In the genomic region with DNA sequence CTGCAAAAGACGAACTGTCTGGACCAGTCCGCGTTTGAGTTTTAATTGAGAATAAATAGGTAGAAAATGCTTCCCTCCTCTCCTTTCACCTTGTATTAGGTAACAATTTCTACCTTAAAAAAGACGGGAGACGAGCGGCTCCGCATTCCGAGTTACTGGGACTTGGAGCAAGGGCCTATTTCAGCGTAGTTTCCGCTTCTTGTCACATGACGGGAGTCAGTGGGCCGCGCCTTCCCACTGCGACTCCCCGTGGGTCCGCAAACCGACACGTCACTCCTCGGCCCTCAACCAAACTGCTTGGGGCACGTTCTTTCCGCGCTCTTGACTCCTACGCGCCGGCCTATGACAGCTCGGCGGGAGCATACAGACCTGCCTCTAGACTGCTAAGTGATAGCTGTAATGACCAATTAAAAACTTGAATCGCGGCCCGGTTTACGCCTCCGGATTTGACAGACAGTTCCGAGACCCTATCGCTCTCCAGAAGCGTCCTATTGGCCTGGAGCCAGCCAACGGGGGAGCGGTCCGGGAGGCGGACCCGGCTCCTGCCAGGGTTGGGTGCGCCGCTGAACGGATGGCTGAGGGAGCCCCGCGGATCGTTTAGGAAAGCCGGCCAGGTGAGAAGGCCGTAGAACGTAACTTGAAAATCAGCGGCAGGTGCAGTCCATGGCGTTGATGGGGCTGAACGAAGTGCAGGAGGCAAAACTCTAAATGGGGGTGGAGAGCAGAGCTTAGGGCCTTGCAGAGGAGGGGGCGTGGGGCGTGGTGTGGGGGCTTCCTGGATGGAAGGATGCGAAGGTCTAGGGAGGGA, we compare ENCODE assay signal across 1 cellular context.
TF ChIP-seq lines count a peak whose summit lies in the region.

A gene (plus strand): TSS at position 548 of the 808 bp plus-strand sequence. CDS start 3,064 bp downstream, outside the sequence.

TF ChIP-seq in K562, 482 proteins besides CTCF, POLR2A, EP300 and RAD21 (continued from another document and continues in another):
- TF ChIP-seq, protein P1, sequence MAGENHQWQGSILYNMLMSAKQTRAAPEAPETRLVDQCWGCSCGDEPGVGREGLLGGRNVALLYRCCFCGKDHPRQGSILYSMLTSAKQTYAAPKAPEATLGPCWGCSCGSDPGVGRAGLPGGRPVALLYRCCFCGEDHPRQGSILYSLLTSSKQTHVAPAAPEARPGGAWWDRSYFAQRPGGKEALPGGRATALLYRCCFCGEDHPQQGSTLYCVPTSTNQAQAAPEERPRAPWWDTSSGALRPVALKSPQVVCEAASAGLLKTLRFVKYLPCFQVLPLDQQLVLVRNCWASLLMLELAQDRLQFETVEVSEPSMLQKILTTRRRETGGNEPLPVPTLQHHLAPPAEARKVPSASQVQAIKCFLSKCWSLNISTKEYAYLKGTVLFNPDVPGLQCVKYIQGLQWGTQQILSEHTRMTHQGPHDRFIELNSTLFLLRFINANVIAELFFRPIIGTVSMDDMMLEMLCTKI (IDR thresholded peaks at IDR 0.05; ENCODE audit: partially characterized antibody), result no peak
- TF ChIP-seq TBP (optimal IDR thresholded peaks at IDR 0.05; ENCODE audit: low read depth, low read length), result peak; percentile 78
- no peak for TF ChIP-seq HNRNPH1 (optimal IDR thresholded peaks at IDR 0.05; ENCODE audit: low read depth, low read length)
- TF ChIP-seq MTA1 (IDR thresholded peaks at IDR 0.05; ENCODE audit: borderline replicate concordance), result peak; percentile 92
- TF ChIP-seq CXXC5 (CRISPR knock-in tag; IDR thresholded peaks at IDR 0.05), result peak; percentile 96
- TF ChIP-seq, protein P2, sequence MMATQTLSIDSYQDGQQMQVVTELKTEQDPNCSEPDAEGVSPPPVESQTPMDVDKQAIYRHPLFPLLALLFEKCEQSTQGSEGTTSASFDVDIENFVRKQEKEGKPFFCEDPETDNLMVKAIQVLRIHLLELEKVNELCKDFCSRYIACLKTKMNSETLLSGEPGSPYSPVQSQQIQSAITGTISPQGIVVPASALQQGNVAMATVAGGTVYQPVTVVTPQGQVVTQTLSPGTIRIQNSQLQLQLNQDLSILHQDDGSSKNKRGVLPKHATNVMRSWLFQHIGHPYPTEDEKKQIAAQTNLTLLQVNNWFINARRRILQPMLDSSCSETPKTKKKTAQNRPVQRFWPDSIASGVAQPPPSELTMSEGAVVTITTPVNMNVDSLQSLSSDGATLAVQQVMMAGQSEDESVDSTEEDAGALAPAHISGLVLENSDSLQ (IDR thresholded peaks at IDR 0.05), result peak; percentile 100
- no peak for TF ChIP-seq KDM1A (IDR thresholded peaks at IDR 0.05)
- TF ChIP-seq, protein P3, sequence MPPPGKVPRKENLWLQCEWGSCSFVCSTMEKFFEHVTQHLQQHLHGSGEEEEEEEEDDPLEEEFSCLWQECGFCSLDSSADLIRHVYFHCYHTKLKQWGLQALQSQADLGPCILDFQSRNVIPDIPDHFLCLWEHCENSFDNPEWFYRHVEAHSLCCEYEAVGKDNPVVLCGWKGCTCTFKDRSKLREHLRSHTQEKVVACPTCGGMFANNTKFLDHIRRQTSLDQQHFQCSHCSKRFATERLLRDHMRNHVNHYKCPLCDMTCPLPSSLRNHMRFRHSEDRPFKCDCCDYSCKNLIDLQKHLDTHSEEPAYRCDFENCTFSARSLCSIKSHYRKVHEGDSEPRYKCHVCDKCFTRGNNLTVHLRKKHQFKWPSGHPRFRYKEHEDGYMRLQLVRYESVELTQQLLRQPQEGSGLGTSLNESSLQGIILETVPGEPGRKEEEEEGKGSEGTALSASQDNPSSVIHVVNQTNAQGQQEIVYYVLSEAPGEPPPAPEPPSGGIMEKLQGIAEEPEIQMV (tag; conservative IDR thresholded peaks at IDR 0.05; ENCODE audit: low read depth), result peak; percentile 99
- no peak for TF ChIP-seq SMC3 (conservative IDR thresholded peaks at IDR 0.05; ENCODE audit: insufficient read depth, low read depth, low read length)
- TF ChIP-seq PHF21A (IDR thresholded peaks at IDR 0.05; ENCODE audit: borderline replicate concordance, low read depth), result no peak
- no peak for TF ChIP-seq ZNF140 (CRISPR knock-in tag; IDR thresholded peaks at IDR 0.05)
- TF ChIP-seq ZNF324 (CRISPR knock-in tag; IDR thresholded peaks at IDR 0.05), result no peak
- TF ChIP-seq, protein P4, sequence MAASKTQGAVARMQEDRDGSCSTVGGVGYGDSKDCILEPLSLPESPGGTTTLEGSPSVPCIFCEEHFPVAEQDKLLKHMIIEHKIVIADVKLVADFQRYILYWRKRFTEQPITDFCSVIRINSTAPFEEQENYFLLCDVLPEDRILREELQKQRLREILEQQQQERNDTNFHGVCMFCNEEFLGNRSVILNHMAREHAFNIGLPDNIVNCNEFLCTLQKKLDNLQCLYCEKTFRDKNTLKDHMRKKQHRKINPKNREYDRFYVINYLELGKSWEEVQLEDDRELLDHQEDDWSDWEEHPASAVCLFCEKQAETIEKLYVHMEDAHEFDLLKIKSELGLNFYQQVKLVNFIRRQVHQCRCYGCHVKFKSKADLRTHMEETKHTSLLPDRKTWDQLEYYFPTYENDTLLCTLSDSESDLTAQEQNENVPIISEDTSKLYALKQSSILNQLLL (CRISPR knock-in tag; IDR thresholded peaks at IDR 0.05; ENCODE audit: borderline replicate concordance), result no peak
- TF ChIP-seq FOSL1 (tag; conservative IDR thresholded peaks at IDR 0.05), result peak; percentile 80
- TF ChIP-seq GABPB1 (CRISPR knock-in tag; IDR thresholded peaks at IDR 0.05), result no peak; the same call in 1 of the 2 replicates
- TF ChIP-seq, protein P5, sequence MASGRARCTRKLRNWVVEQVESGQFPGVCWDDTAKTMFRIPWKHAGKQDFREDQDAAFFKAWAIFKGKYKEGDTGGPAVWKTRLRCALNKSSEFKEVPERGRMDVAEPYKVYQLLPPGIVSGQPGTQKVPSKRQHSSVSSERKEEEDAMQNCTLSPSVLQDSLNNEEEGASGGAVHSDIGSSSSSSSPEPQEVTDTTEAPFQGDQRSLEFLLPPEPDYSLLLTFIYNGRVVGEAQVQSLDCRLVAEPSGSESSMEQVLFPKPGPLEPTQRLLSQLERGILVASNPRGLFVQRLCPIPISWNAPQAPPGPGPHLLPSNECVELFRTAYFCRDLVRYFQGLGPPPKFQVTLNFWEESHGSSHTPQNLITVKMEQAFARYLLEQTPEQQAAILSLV (tag; IDR thresholded peaks at IDR 0.05), result no peak
- TF ChIP-seq, protein P6, sequence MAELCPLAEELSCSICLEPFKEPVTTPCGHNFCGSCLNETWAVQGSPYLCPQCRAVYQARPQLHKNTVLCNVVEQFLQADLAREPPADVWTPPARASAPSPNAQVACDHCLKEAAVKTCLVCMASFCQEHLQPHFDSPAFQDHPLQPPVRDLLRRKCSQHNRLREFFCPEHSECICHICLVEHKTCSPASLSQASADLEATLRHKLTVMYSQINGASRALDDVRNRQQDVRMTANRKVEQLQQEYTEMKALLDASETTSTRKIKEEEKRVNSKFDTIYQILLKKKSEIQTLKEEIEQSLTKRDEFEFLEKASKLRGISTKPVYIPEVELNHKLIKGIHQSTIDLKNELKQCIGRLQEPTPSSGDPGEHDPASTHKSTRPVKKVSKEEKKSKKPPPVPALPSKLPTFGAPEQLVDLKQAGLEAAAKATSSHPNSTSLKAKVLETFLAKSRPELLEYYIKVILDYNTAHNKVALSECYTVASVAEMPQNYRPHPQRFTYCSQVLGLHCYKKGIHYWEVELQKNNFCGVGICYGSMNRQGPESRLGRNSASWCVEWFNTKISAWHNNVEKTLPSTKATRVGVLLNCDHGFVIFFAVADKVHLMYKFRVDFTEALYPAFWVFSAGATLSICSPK (IDR thresholded peaks at IDR 0.05; ENCODE audit: borderline replicate concordance), result no peak
- 0 out of 2 replicates have a peak, but pooled peaks have one; percentile 2 for TF ChIP-seq TEAD4 (IDR thresholded peaks at IDR 0.05; ENCODE audit: low read length)
- no peak for TF ChIP-seq TEAD4 (CRISPR knock-in tag; IDR thresholded peaks at IDR 0.05; ENCODE audit: borderline replicate concordance)
- peak; percentile 60; the same call in 1 of the 2 replicates for TF ChIP-seq ZNF24 (IDR thresholded peaks at IDR 0.05)
- TF ChIP-seq HCFC1 (IDR thresholded peaks at IDR 0.05; ENCODE audit: low read depth, low read length), result peak; percentile 62
- TF ChIP-seq, protein P7, sequence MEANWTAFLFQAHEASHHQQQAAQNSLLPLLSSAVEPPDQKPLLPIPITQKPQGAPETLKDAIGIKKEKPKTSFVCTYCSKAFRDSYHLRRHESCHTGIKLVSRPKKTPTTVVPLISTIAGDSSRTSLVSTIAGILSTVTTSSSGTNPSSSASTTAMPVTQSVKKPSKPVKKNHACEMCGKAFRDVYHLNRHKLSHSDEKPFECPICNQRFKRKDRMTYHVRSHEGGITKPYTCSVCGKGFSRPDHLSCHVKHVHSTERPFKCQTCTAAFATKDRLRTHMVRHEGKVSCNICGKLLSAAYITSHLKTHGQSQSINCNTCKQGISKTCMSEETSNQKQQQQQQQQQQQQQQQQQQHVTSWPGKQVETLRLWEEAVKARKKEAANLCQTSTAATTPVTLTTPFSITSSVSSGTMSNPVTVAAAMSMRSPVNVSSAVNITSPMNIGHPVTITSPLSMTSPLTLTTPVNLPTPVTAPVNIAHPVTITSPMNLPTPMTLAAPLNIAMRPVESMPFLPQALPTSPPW (CRISPR knock-in tag; IDR thresholded peaks at IDR 0.05), result peak; percentile 68
- TF ChIP-seq, protein P8, sequence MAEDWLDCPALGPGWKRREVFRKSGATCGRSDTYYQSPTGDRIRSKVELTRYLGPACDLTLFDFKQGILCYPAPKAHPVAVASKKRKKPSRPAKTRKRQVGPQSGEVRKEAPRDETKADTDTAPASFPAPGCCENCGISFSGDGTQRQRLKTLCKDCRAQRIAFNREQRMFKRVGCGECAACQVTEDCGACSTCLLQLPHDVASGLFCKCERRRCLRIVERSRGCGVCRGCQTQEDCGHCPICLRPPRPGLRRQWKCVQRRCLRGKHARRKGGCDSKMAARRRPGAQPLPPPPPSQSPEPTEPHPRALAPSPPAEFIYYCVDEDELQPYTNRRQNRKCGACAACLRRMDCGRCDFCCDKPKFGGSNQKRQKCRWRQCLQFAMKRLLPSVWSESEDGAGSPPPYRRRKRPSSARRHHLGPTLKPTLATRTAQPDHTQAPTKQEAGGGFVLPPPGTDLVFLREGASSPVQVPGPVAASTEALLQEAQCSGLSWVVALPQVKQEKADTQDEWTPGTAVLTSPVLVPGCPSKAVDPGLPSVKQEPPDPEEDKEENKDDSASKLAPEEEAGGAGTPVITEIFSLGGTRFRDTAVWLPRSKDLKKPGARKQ (CRISPR knock-in tag; IDR thresholded peaks at IDR 0.05), result no peak
- TF ChIP-seq NRF1 (conservative IDR thresholded peaks at IDR 0.05 in 1 of 2, IDR thresholded peaks at IDR 0.05 in 1 of 2), result peak; percentile 83 to 86
- TF ChIP-seq, protein P9, sequence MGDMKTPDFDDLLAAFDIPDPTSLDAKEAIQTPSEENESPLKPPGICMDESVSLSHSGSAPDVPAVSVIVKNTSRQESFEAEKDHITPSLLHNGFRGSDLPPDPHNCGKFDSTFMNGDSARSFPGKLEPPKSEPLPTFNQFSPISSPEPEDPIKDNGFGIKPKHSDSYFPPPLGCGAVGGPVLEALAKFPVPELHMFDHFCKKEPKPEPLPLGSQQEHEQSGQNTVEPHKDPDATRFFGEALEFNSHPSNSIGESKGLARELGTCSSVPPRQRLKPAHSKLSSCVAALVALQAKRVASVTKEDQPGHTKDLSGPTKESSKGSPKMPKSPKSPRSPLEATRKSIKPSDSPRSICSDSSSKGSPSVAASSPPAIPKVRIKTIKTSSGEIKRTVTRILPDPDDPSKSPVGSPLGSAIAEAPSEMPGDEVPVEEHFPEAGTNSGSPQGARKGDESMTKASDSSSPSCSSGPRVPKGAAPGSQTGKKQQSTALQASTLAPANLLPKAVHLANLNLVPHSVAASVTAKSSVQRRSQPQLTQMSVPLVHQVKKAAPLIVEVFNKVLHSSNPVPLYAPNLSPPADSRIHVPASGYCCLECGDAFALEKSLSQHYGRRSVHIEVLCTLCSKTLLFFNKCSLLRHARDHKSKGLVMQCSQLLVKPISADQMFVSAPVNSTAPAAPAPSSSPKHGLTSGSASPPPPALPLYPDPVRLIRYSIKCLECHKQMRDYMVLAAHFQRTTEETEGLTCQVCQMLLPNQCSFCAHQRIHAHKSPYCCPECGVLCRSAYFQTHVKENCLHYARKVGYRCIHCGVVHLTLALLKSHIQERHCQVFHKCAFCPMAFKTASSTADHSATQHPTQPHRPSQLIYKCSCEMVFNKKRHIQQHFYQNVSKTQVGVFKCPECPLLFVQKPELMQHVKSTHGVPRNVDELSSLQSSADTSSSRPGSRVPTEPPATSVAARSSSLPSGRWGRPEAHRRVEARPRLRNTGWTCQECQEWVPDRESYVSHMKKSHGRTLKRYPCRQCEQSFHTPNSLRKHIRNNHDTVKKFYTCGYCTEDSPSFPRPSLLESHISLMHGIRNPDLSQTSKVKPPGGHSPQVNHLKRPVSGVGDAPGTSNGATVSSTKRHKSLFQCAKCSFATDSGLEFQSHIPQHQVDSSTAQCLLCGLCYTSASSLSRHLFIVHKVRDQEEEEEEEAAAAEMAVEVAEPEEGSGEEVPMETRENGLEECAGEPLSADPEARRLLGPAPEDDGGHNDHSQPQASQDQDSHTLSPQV (IDR thresholded peaks at IDR 0.05), result no peak
- TF ChIP-seq ZKSCAN3 (CRISPR knock-in tag; IDR thresholded peaks at IDR 0.05), result no peak
- TF ChIP-seq ZNF174 (CRISPR knock-in tag; IDR thresholded peaks at IDR 0.05), result no peak
- TF ChIP-seq FOXJ3 (CRISPR knock-in tag; IDR thresholded peaks at IDR 0.05), result no peak
- peak; percentile 36; the same call in 1 of the 2 replicates for TF ChIP-seq NFE2 (IDR thresholded peaks at IDR 0.05; ENCODE audit: low read depth)
- TF ChIP-seq, protein P10, sequence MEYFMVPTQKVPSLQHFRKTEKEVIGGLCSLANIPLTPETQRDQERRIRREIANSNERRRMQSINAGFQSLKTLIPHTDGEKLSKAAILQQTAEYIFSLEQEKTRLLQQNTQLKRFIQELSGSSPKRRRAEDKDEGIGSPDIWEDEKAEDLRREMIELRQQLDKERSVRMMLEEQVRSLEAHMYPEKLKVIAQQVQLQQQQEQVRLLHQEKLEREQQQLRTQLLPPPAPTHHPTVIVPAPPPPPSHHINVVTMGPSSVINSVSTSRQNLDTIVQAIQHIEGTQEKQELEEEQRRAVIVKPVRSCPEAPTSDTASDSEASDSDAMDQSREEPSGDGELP (CRISPR knock-in tag; IDR thresholded peaks at IDR 0.05; ENCODE audit: borderline replicate concordance), result peak; percentile 44; the same call in 1 of the 2 replicates
- TF ChIP-seq, protein P11, sequence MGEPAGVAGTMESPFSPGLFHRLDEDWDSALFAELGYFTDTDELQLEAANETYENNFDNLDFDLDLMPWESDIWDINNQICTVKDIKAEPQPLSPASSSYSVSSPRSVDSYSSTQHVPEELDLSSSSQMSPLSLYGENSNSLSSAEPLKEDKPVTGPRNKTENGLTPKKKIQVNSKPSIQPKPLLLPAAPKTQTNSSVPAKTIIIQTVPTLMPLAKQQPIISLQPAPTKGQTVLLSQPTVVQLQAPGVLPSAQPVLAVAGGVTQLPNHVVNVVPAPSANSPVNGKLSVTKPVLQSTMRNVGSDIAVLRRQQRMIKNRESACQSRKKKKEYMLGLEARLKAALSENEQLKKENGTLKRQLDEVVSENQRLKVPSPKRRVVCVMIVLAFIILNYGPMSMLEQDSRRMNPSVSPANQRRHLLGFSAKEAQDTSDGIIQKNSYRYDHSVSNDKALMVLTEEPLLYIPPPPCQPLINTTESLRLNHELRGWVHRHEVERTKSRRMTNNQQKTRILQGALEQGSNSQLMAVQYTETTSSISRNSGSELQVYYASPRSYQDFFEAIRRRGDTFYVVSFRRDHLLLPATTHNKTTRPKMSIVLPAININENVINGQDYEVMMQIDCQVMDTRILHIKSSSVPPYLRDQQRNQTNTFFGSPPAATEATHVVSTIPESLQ (CRISPR knock-in tag; IDR thresholded peaks at IDR 0.05), result peak; percentile 13
- TF ChIP-seq BMI1 (IDR thresholded peaks at IDR 0.05; ENCODE audit: low read length), result no peak
- peak; percentile 26 for TF ChIP-seq TAF9B (IDR thresholded peaks at IDR 0.05; ENCODE audit: partially characterized antibody)
- TF ChIP-seq, protein P12, sequence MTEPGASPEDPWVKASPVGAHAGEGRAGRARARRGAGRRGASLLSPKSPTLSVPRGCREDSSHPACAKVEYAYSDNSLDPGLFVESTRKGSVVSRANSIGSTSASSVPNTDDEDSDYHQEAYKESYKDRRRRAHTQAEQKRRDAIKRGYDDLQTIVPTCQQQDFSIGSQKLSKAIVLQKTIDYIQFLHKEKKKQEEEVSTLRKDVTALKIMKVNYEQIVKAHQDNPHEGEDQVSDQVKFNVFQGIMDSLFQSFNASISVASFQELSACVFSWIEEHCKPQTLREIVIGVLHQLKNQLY (CRISPR knock-in tag; conservative IDR thresholded peaks at IDR 0.05), result no peak
